ENCODE assay signal across 8 cellular contexts in the genomic region with DNA sequence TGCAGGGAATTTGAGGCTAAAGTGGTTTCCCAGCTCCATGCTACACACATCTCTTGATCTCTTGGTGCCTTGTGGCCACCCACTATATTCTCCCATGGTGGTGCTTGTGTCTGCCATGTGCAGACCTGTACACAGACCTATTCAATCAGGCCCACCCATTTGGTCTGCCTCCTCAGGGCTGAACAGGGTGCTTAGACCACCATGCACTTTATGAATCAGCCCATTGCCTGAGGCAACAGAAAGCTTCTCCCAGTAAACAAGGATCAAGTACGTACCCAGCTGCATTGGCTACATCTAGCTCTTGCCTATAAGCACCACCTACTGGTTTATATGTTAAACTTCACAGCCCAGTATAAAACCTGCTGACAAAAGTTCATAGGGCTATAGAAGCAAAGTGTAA.
DNase-seq lines count a peak whose midpoint lies in the region; FAIRE-seq and TF ChIP-seq lines count a peak whose summit lies in the region.

No MANE protein-coding gene starts in this region.

- H3K27ac Mint-ChIP-seq in T-helper 2 cell treated with Interferon-gamma antibody and Interleukin-4, amounts not matched to agents 5 μg/mL and 100 μg/mL, for 36 hours: no peak overlapping the region

- H3K4me3 Mint-ChIP-seq in T-helper 2 cell treated with Interferon-gamma antibody and Interleukin-4, amounts not matched to agents 5 μg/mL and 100 μg/mL, for 36 hours: no peak overlapping the region

- no peaks in the 10 kb centered on the region for H3K4me1 Mint-ChIP-seq in T-helper 2 cell treated with Interferon-gamma antibody and Interleukin-4, amounts not matched to agents 5 μg/mL and 100 μg/mL, for 36 hours (ENCODE audit: low read depth)

- H3K27ac ChIP-seq in iPS DF 6.9 (ENCODE audit: low read length): no peak overlapping the region

- WGBS in iPS DF 6.9 (ENCODE audit: insufficient coverage, insufficient read length): no CpG with 5 or more reads among the region's 1 CpG

- no peak for FAIRE-seq in GM19239 (lab: Jason Lieb, UNC)

- DNase-seq in BE2C: peak; percentile 83
- peak; percentile 0 for DNase-seq in HuH-7 (ENCODE audit: low spot score)
- DNase-seq in SW480 (ENCODE audit: low spot score): peak; percentile 14
- DNase-seq in iPS DF 6.9 (ENCODE audit: low read depth, low spot score): peak; percentile 22
- DNase-seq in GM19239 (ENCODE audit: insufficient read length, low spot score): no peak
- DNase-seq in stimulated activated CD8-positive, alpha-beta memory T cell treated with anti-CD3 and anti-CD28 coated beads, Interleukin-4, amount 100 ng/mL, for 48 hours: no peak
- no peak for DNase-seq in T-helper 2 cell treated with Interferon-gamma antibody and Interleukin-4, amounts not matched to agents 5 μg/mL and 100 μg/mL, for 36 hours (ENCODE audit: low spot score)
- no peak for DNase-seq in cortex of kidney (lab: John Stamatoyannopoulos, UW)

- no peaks in the 10 kb centered on the region for H3K27me3 Mint-ChIP-seq in T-helper 2 cell treated with Interferon-gamma antibody and Interleukin-4, amounts not matched to agents 5 μg/mL and 100 μg/mL, for 36 hours (ENCODE audit: low read depth)

- H3K4me3 ChIP-seq in BE2C (ENCODE audit: low read depth, low read length) (no peak overlapping the region), iPS DF 6.9 (ENCODE audit: low read length) (no peak overlapping the region)

- H3K4me1 ChIP-seq in BE2C: peaks cover 7% of the 10 kb centered on the region
- no peaks in the 10 kb centered on the region for H3K4me1 ChIP-seq in iPS DF 6.9 (ENCODE audit: control insufficient read depth, insufficient read depth, low read length)

- no peaks in the 10 kb centered on the region for H3K36me3 Mint-ChIP-seq in T-helper 2 cell treated with Interferon-gamma antibody and Interleukin-4, amounts not matched to agents 5 μg/mL and 100 μg/mL, for 36 hours (ENCODE audit: low read depth)

- peaks cover 5% of the 10 kb centered on the region for H3K9me3 Mint-ChIP-seq in T-helper 2 cell treated with Interferon-gamma antibody and Interleukin-4, amounts not matched to agents 5 μg/mL and 100 μg/mL, for 36 hours

- no peaks in the 10 kb centered on the region for H3K27me3 ChIP-seq in BE2C
- H3K27me3 ChIP-seq in iPS DF 6.9 (ENCODE audit: control insufficient read depth, insufficient read depth, low read length): no peaks in the 10 kb centered on the region

- no peaks in the 10 kb centered on the region for H3K36me3 ChIP-seq in BE2C
- H3K36me3 ChIP-seq in iPS DF 6.9 (ENCODE audit: control insufficient read depth, insufficient read depth, low read length): no peaks in the 10 kb centered on the region

- no peaks in the 10 kb centered on the region for H3K9me3 ChIP-seq in BE2C
- H3K9me3 ChIP-seq in iPS DF 6.9 (ENCODE audit: control insufficient read depth, insufficient read depth, low read length): no peaks in the 10 kb centered on the region

- peak; percentile 79 for TF ChIP-seq CTCF in BE2C (IDR thresholded peaks at IDR 0.05; ENCODE audit: low read depth, low read length)

Comparison
In these comparisons a context has a peak if more than half of its experiments do, and no peak if none do; other contexts are left out.
1. DNase-seq: peak in BE2C (single experiment), HuH-7 (single experiment), SW480 (single experiment) and iPS DF 6.9 (single experiment); none in GM19239 (single experiment), stimulated activated CD8-positive, alpha-beta memory T cell treated with anti-CD3 and anti-CD28 coated beads, Interleukin-4, amount 100 ng/mL, for 48 hours (single experiment), T-helper 2 cell treated with Interferon-gamma antibody and Interleukin-4, amounts not matched to agents 5 μg/mL and 100 μg/mL, for 36 hours (single experiment) and cortex of kidney (single experiment).